In genomic region chr15:85388962-85389361, GRCh38 we compare ENCODE assay signal across 21 cellular contexts.
"Had no signal": no experiment of that assay in that cellular context is flagged by ENCODE, and none has a peak within 500 bp of the region (broad histone marks: within the 10 kb centered on the region; RNA-seq: fewer than 3 reads in every experiment).

No MANE protein-coding gene starts in this region.

- H3K4me1 ChIP-seq: foreskin keratinocyte had no signal

- DNase-seq: activated CD4-positive, alpha-beta memory T cell treated with anti-CD3 and anti-CD28 coated beads, Interleukin-2, amount 10 ng/mL, durations not matched to agents 7 days and 5 days; activated CD4-positive, alpha-beta T cell treated with anti-CD3 and anti-CD28 coated beads, Interleukin-2, amount 10 ng/mL, durations not matched to agents 24 days and 14 days; adrenal gland; central memory CD4-positive, alpha-beta T cell; dermis blood vessel endothelial cell; effector CD8-positive, alpha-beta T cell; foreskin keratinocyte; immature natural killer cell; naive B cell; posterior cingulate gyrus; sigmoid colon; stimulated activated CD4-positive, alpha-beta T cell treated with anti-CD3 and anti-CD28 coated beads, Interleukin-15, amount 100 ng/mL, for 24 hours; trophoblast cell; uterus had no signal

- H3K27me3 Mint-ChIP-seq: activated CD4-positive, alpha-beta memory T cell treated with anti-CD3 and anti-CD28 coated beads, Interleukin-2, amount 10 ng/mL, durations not matched to agents 7 days and 5 days; activated CD4-positive, alpha-beta T cell treated with anti-CD3 and anti-CD28 coated beads, Interleukin-2, amount 10 ng/mL, durations not matched to agents 24 days and 14 days; activated naive CD8-positive, alpha-beta T cell; naive B cell; stimulated activated memory B cell treated with anti-CD40 and anti-IgM and Interleukin-4, amounts not matched to agents 10 μg/mL and 1 μg/mL and 100 μg/mL, for 72 hours had no signal

- H2AFZ ChIP-seq: hepatocyte had no signal

- H3K9me3 ChIP-seq: adrenal gland, ascending aorta, sigmoid colon, uterus had no signal

- H3K27me3 ChIP-seq: adrenal gland, ascending aorta, foreskin keratinocyte, hepatocyte, sigmoid colon, uterus had no signal

- H3K9me3 Mint-ChIP-seq: activated CD4-positive, alpha-beta memory T cell treated with anti-CD3 and anti-CD28 coated beads, Interleukin-2, amount 10 ng/mL, durations not matched to agents 7 days and 5 days; activated CD4-positive, alpha-beta T cell treated with anti-CD3 and anti-CD28 coated beads, Interleukin-2, amount 10 ng/mL, durations not matched to agents 24 days and 14 days; activated T-helper 1 cell treated with anti-CD3 and anti-CD28 coated beads, Interleukin-12 subunit alpha, Interleukin-12 subunit beta, Interleukin-2, Interleukin-4 antibody, amounts not matched to agents 30 ng/mL and 10 ng/mL and 1 ng/mL, durations not matched to agents 14 hours and 24 hours and 36 hours; immature natural killer cell; naive B cell; neural crest cell; stimulated activated memory B cell treated with anti-CD40 and anti-IgM and Interleukin-4, amounts not matched to agents 10 μg/mL and 1 μg/mL and 100 μg/mL, for 72 hours had no signal

- ATAC-seq: foreskin keratinocyte; stimulated activated memory B cell treated with anti-CD40 and anti-IgM and Interleukin-4, amounts not matched to agents 10 μg/mL and 1 μg/mL and 100 μg/mL, for 72 hours had no signal

- H3K4me3 Mint-ChIP-seq: activated CD4-positive, alpha-beta memory T cell treated with anti-CD3 and anti-CD28 coated beads, Interleukin-2, amount 10 ng/mL, durations not matched to agents 7 days and 5 days; activated CD4-positive, alpha-beta T cell treated with anti-CD3 and anti-CD28 coated beads, Interleukin-2, amount 10 ng/mL, durations not matched to agents 24 days and 14 days; activated naive CD8-positive, alpha-beta T cell; activated T-helper 1 cell treated with anti-CD3 and anti-CD28 coated beads, Interleukin-12 subunit alpha, Interleukin-12 subunit beta, Interleukin-2, Interleukin-4 antibody, amounts not matched to agents 30 ng/mL and 10 ng/mL and 1 ng/mL, durations not matched to agents 14 hours and 24 hours and 36 hours; immature natural killer cell; neural crest cell had no signal

- H3K36me3 ChIP-seq: adrenal gland, ascending aorta, sigmoid colon, uterus had no signal

- H3K27ac Mint-ChIP-seq: activated CD4-positive, alpha-beta memory T cell treated with anti-CD3 and anti-CD28 coated beads, Interleukin-2, amount 10 ng/mL, durations not matched to agents 7 days and 5 days; activated CD4-positive, alpha-beta T cell treated with anti-CD3 and anti-CD28 coated beads, Interleukin-2, amount 10 ng/mL, durations not matched to agents 24 days and 14 days; activated naive CD8-positive, alpha-beta T cell; activated T-helper 1 cell treated with anti-CD3 and anti-CD28 coated beads, Interleukin-12 subunit alpha, Interleukin-12 subunit beta, Interleukin-2, Interleukin-4 antibody, amounts not matched to agents 30 ng/mL and 10 ng/mL and 1 ng/mL, durations not matched to agents 14 hours and 24 hours and 36 hours; immature natural killer cell; stimulated activated memory B cell treated with anti-CD40 and anti-IgM and Interleukin-4, amounts not matched to agents 10 μg/mL and 1 μg/mL and 100 μg/mL, for 72 hours had no signal

- H3K4me2 ChIP-seq: hepatocyte, smooth muscle cell had no signal

- H3K4me3 ChIP-seq: adrenal gland, ascending aorta, hepatocyte, sigmoid colon, smooth muscle cell, uterus had no signal

- H3K27ac ChIP-seq: adrenal gland, ascending aorta, foreskin keratinocyte, hepatocyte, sigmoid colon, uterus had no signal
